ENCODE assay signal across 1 cellular context in the genomic region with DNA sequence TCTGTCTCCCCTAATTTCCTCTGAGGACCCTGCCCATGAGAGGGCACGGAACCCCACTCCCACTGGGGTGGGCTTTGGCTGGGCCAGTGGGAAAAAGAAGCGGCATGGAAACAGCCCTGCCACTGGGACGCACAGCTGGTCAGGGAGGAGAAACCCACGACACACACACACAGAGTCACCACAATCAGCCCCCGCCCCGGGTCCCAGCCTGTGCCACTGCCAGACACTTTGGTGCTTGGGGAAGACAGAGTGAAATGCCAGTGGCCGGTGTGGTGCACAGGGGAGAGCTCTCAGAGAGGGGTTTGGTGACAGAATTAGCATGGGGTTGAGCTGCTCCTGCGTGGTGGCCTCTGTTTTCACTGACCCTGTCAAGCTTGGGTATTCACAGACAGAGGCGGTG.
TF ChIP-seq lines count a peak whose summit lies in the region.

No MANE protein-coding gene starts in this region.

TF ChIP-seq in K562, 482 proteins besides CTCF, POLR2A, EP300 and RAD21:
- TF ChIP-seq POLR2G (IDR thresholded peaks at IDR 0.05; ENCODE audit: low read depth, low read length), result peak; percentile 30
- no peak for TF ChIP-seq WHSC1 (IDR thresholded peaks at IDR 0.05; ENCODE audit: low read length)
